12 cellular contexts compared by ENCODE assay signal in the genomic region with DNA sequence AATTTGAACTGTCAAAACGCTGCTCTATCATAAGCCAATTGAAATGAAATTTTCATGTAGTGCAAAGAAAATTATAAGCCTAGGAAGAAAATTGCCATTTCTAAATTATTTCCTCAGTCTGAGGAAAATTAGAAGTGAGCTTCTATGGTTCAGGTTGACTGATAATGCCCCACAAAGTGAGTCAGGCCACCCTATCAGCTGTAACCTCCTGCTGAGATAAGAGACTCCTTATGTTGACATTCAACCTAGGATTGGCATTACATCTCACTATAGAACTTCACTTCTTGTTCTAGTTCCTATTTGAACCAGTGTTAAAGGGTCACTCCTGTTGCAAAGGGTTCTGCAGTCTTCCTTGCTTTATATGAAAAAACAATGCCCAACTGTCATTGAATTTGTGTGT.
"Had no signal": no experiment of that assay in that cellular context is flagged by ENCODE, and none has a peak within 500 bp of the region (broad histone marks: within the 10 kb centered on the region; RNA-seq: fewer than 3 reads in every experiment).

No MANE protein-coding gene starts in this region.

- H3K4me3 Mint-ChIP-seq: activated naive CD8-positive, alpha-beta T cell treated with anti-CD3 and anti-CD28 coated beads, Interleukin-2, amount 50 U/mL, for 24 hours; nephron progenitor cell had no signal

- DNase-seq: activated naive CD4-positive, alpha-beta T cell treated with Interleukin-2 at 50 U/mL for 16 hours; activated naive CD8-positive, alpha-beta T cell treated with anti-CD3 and anti-CD28 coated beads, Interleukin-2, amount 50 U/mL, for 24 hours; gastrocnemius medialis; heart right ventricle; nephron progenitor cell; right cardiac atrium; stimulated activated CD4-positive, alpha-beta T cell treated with anti-CD3 and anti-CD28 coated beads, Interleukin-4, amount 100 ng/mL, for 4 hours; stimulated activated CD8-positive, alpha-beta memory T cell treated with anti-CD3 and anti-CD28 coated beads, Interleukin-4, amount 100 ng/mL, for 48 hours; stimulated activated naive CD8-positive, alpha-beta T cell treated with anti-CD3 and anti-CD28 coated beads, Interleukin-15, Interleukin-2, amounts not matched to agents 100 U/mL and 50 U/mL, for 24 hours; trophoblast cell had no signal

- ATAC-seq: activated CD4-positive, CD25-positive, alpha-beta regulatory T cell treated with anti-CD3 and anti-CD28 coated beads, Interleukin-2, amount 50 U/mL, for 24 hours; activated naive CD8-positive, alpha-beta T cell treated with anti-CD3 and anti-CD28 coated beads, Interleukin-2, amount 50 U/mL, for 24 hours; gastrocnemius medialis; heart right ventricle; right cardiac atrium; stimulated activated naive CD8-positive, alpha-beta T cell treated with anti-CD3 and anti-CD28 coated beads, Interleukin-15, Interleukin-2, amounts not matched to agents 100 U/mL and 50 U/mL, for 24 hours had no signal

- H3K27me3 Mint-ChIP-seq: progenitor cell of endocrine pancreas had no signal

- H3K27ac Mint-ChIP-seq: activated naive CD8-positive, alpha-beta T cell treated with anti-CD3 and anti-CD28 coated beads, Interleukin-2, amount 50 U/mL, for 24 hours; nephron progenitor cell; progenitor cell of endocrine pancreas had no signal

- H3K4me1 Mint-ChIP-seq: nephron progenitor cell had no signal
